In genomic region chr7:141557831-141558531, GRCh38 we compare ENCODE assay signal across 7 cellular contexts. TPM values are rescaled to one million over a fixed set of nuclear protein-coding genes. Genes with fewer than 3 reads are reported as not detected.
A peak's percentile ranks its signal among the peaks of the same experiment; 100 is the strongest.
DNase-seq lines count a peak whose midpoint lies in the region; ATAC-seq and TF ChIP-seq lines count a peak whose summit lies in the region.
"Not testable (repeated sequence)": the region's sequence is repeated elsewhere in the genome, so short reads cannot be mapped to it uniquely, and the experiment has no call there.

No MANE protein-coding gene starts in this region.

- H3K27ac Mint-ChIP-seq in osteocyte (ENCODE audit: unreplicated experiment) = peak overlapping the region; percentile 70

- peak; percentile 85 for DNase-seq in LHCN-M2 (ENCODE audit: low read depth)
- DNase-seq in activated CD4-positive, alpha-beta T cell treated with anti-CD3 and anti-CD28 coated beads, Interleukin-2, amount 50 U/mL, for 48 hours = peak; percentile 27 to 44
- DNase-seq in amniotic epithelial cell (ENCODE audit: low read depth) = peak; percentile 38
- DNase-seq in fibroblast of the conjunctiva (ENCODE audit: low read depth) = peak; percentile 24
- DNase-seq in osteocyte (ENCODE audit: extremely low spot score, unreplicated experiment) = not testable (repeated sequence)

- ATAC-seq in GM18517 (IDR thresholded peaks at IDR 0.05; ENCODE audit: unreplicated experiment) = peak; percentile 67
- peak; percentile 48 for ATAC-seq in HG02678 (IDR thresholded peaks at IDR 0.05; ENCODE audit: unreplicated experiment)

- H3K4me1 Mint-ChIP-seq in osteocyte (ENCODE audit: unreplicated experiment) = peaks cover 20% of the 10 kb centered on the region

- H3K4me3 Mint-ChIP-seq in osteocyte (ENCODE audit: unreplicated experiment) = not testable (repeated sequence)

- H3K9me3 Mint-ChIP-seq in osteocyte (ENCODE audit: unreplicated experiment) = not testable (repeated sequence)

- peaks cover 33% of the 10 kb centered on the region for H3K36me3 Mint-ChIP-seq in osteocyte (ENCODE audit: unreplicated experiment)

- not testable (repeated sequence) for TF ChIP-seq CTCF in osteocyte (IDR thresholded peaks at IDR 0.05)

- H3K27me3 Mint-ChIP-seq in osteocyte (ENCODE audit: unreplicated experiment) = not testable (repeated sequence)

RNA-seq across cellular contexts. Expression of gene AGK, which starts 6.8 kb away (rescaled TPM):
- total RNA-seq in LHCN-M2 (2014; rRNA removed) (30.9 and 31.1 TPM in 2 replicates), osteocyte (24.8 and 27.8 TPM in 2 replicates)
- polyA plus RNA-seq in LHCN-M2 (2012) = 13.4 TPM
